Comparison of ENCODE assay signal across 1 cellular context in the genomic region with DNA sequence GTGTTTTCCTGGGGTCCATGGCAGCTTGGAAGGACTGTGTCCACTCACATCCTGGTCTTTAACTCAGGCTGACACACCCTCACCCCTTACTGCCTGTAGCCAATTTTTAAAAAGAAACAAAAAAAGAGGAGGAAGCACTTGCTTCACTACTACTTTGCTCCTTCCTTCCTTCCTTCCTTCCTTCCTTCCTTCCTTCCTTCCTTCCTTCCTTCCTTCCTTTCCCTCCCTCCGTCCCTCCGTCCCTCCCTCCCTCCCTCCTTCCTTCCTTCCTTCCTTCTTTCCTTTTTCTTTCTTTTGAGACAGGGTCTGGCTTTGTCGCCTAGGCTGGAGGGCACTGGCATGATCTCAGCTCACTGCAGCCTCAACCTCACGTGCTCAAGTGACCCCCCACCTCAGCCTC.
TF ChIP-seq lines count a peak whose summit lies in the region.

No MANE protein-coding gene starts in this region.

TF ChIP-seq in IMR-90, 13 proteins besides CTCF, POLR2A, EP300 and RAD21:
- TF ChIP-seq MAFK (IDR thresholded peaks at IDR 0.05; ENCODE audit: low read depth, low read length) (no peak), FOS (IDR thresholded peaks at IDR 0.05; ENCODE audit: low read depth, low read length) (no peak), SMC3 (IDR thresholded peaks at IDR 0.05; ENCODE audit: low read depth, low read length) (no peak), BHLHE40 (IDR thresholded peaks at IDR 0.05; ENCODE audit: low read depth, low read length) (no peak), CHD1 (IDR thresholded peaks at IDR 0.05; ENCODE audit: low read depth, low read length) (no peak), RFX5 (IDR thresholded peaks at IDR 0.05; ENCODE audit: low read depth, low read length) (no peak)
TF ChIP-seq in IMR-90: peak in this region for 0.
